In genomic region chr11:85811624-85812023, GRCh38 we compare ENCODE assay signal across 9 cellular contexts. TPM values are rescaled to one million over a fixed set of nuclear protein-coding genes. Genes with fewer than 3 reads are reported as not detected.
DNase-seq lines count a peak whose midpoint lies in the region; ATAC-seq and TF ChIP-seq lines count a peak whose summit lies in the region.
"Had no signal": no experiment of that assay in that cellular context is flagged by ENCODE, and none has a peak within 500 bp of the region (broad histone marks: within the 10 kb centered on the region; RNA-seq: fewer than 3 reads in every experiment).

No MANE protein-coding gene starts in this region.

- ATAC-seq in GM21717 (IDR thresholded peaks at IDR 0.05; ENCODE audit: unreplicated experiment), result no peak

- H3K27me3 ChIP-seq in BJ (ENCODE audit: control insufficient read depth, insufficient read depth, low read length) (no peaks in the 10 kb centered on the region), OCI-LY1 (ENCODE audit: insufficient read depth, low read length) (no peaks in the 10 kb centered on the region)

- peak overlapping the region; percentile 63 for H3K4me2 ChIP-seq in OCI-LY1 (ENCODE audit: low read length)

- H3K9ac ChIP-seq in OCI-LY1 (ENCODE audit: low read length), result no peak overlapping the region

- CTCF ChIA-PET in BJ (lab: Yijun Ruan, JAX), result no interaction called here

- H3K4me3 ChIP-seq in BJ (ENCODE audit: low read depth, low read length) (peak overlapping the region; percentile 55; the same call in 1 of the 2 replicates), OCI-LY1 (ENCODE audit: low read depth, low read length, poor library complexity, severe bottlenecking) (peak overlapping the region; percentile 56), epithelial cell of esophagus (ENCODE audit: low read length) (peak overlapping the region; percentile 28)

- TF ChIP-seq CTCF in BJ (IDR thresholded peaks at IDR 0.05; ENCODE audit: insufficient read depth, low read depth, low read length), result no peak
- TF ChIP-seq CTCF in OCI-LY1 (IDR thresholded peaks at IDR 0.05; ENCODE audit: low read length), result no peak
- TF ChIP-seq CTCF in epithelial cell of esophagus (IDR thresholded peaks at IDR 0.05; ENCODE audit: insufficient read depth, low read depth, low read length, missing control alignments), result no peak

- POLR2A ChIA-PET in BJ (lab: Charles Lee), result no interaction called here

- DNase-seq in BJ (ENCODE audit: low read depth) (no peak), epithelial cell of esophagus (ENCODE audit: low read depth) (no peak), occipital lobe (lab: John Stamatoyannopoulos, UW) (peak; percentile 4), AG08395 (ENCODE audit: low spot score) (no peak), NCI-H226 (no peak), head of caudate nucleus (no peak)

- H2AFZ ChIP-seq in OCI-LY1 (ENCODE audit: low read length), result no peak overlapping the region

- H3F3A ChIP-seq in OCI-LY1 (ENCODE audit: insufficient read depth, low read length), result no peaks in the 10 kb centered on the region

- H3K79me2 ChIP-seq in OCI-LY1 (ENCODE audit: insufficient read depth, low read length), result no peaks in the 10 kb centered on the region

- peaks cover 23% of the 10 kb centered on the region for H3K4me1 ChIP-seq in OCI-LY1 (ENCODE audit: insufficient read depth, low read length, severe bottlenecking)

- H3K9me2 ChIP-seq in OCI-LY1 (ENCODE audit: low read depth, low read length), result no peaks in the 10 kb centered on the region

- no peaks in the 10 kb centered on the region for H4K20me1 ChIP-seq in OCI-LY1 (ENCODE audit: insufficient read depth, low read length)

- H3K36me3 ChIP-seq in BJ (ENCODE audit: control insufficient read depth, insufficient read depth, low read length) (no peaks in the 10 kb centered on the region), OCI-LY1 (ENCODE audit: insufficient read depth, low read length) (no peaks in the 10 kb centered on the region)

- intact Hi-C loops in head of caudate nucleus (cut with DNase I), result no loop called here

- no peak overlapping the region for H3K27ac ChIP-seq in OCI-LY1 (ENCODE audit: low read depth, low read length, poor library complexity, severe bottlenecking)

- H3K9me3 ChIP-seq in OCI-LY1 (ENCODE audit: low read length), result no peaks in the 10 kb centered on the region

RNA-seq across cellular contexts. Expression of gene SYTL2, which starts 0.7 kb away (rescaled TPM):
- 43.5 and 70.9 TPM in 2 replicates for polyA plus RNA-seq in BJ (2011; rRNA removed)
- 23.2 and 28.6 TPM in 2 replicates for polyA minus RNA-seq in BJ (2011; rRNA and poly(A)+ RNA removed)
- total RNA-seq in occipital lobe, result 7.0 TPM

RNA-seq across cellular contexts. Expression of gene CCDC83, which starts 43.6 kb away (rescaled TPM):
- polyA plus RNA-seq in BJ (2011; rRNA removed), result not detected in 2 replicates
- polyA minus RNA-seq in BJ (2011; rRNA and poly(A)+ RNA removed), result not detected in 2 replicates
- not detected for total RNA-seq in occipital lobe
- total RNA-seq: SK-MEL-5 had no signal
